ENCODE assay signal across 18 cellular contexts in genomic region chr20:38243617-38244016, GRCh38. TPM values are rescaled to one million over a fixed set of nuclear protein-coding genes. Genes with fewer than 3 reads are reported as not detected.
DNase-seq lines count a peak whose midpoint lies in the region; ATAC-seq, FAIRE-seq and TF ChIP-seq lines count a peak whose summit lies in the region.
"Had no signal": no experiment of that assay in that cellular context is flagged by ENCODE, and none has a peak within 500 bp of the region (broad histone marks: within the 10 kb centered on the region; RNA-seq: fewer than 3 reads in every experiment).

No MANE protein-coding gene starts in this region.

- WGBS in K562 (ENCODE audit: insufficient coverage, low coverage, missing lambda C conversion rate): 8% methylated on average over 2 of the region's 2 CpGs
- WGBS in tibial nerve, 2 donors: 75 to 87% methylated on average over 2 of the region's 2 CpGs

- peaks cover 25% of the 10 kb centered on the region for H3K9me3 ChIP-seq in left ventricle myocardium inferior (replicated peaks)
- peaks cover 20% of the 10 kb centered on the region for H3K9me3 ChIP-seq in K562 (replicated peaks; ENCODE audit: control insufficient read depth, insufficient read depth, low read depth, low read length)
- H3K9me3 ChIP-seq in lower lobe of right lung: peaks cover 27% of the 10 kb centered on the region
- H3K9me3 ChIP-seq in tibial nerve: peaks cover 0 to 24% (median 2%) of the 10 kb centered on the region in 4 donors

- no peak overlapping the region for H3K27ac Mint-ChIP-seq in stimulated activated naive B cell treated with anti-CD40 and anti-IgM and Interleukin-4, amounts not matched to agents 10 μg/mL and 1 μg/mL and 100 μg/mL, for 72 hours
- H3K27ac Mint-ChIP-seq: CD4-positive, CD25-positive, alpha-beta regulatory T cell had no signal

- no peaks in the 10 kb centered on the region for H3K4me1 Mint-ChIP-seq in stimulated activated naive B cell treated with anti-CD40 and anti-IgM and Interleukin-4, amounts not matched to agents 10 μg/mL and 1 μg/mL and 100 μg/mL, for 72 hours
- H3K4me1 Mint-ChIP-seq: CD4-positive, CD25-positive, alpha-beta regulatory T cell had no signal

- H3K27me3 Mint-ChIP-seq in stimulated activated naive B cell treated with anti-CD40 and anti-IgM and Interleukin-4, amounts not matched to agents 10 μg/mL and 1 μg/mL and 100 μg/mL, for 72 hours: peaks cover 24 to 39% of the 10 kb centered on the region in 2 donors
- H3K27me3 Mint-ChIP-seq: CD4-positive, CD25-positive, alpha-beta regulatory T cell had no signal

- H2AFZ ChIP-seq in K562 (ENCODE audit: low read depth, low read length): no peak overlapping the region

- POLR2A ChIA-PET in K562 (lab: Yijun Ruan, JAX): no interaction called here

- TF ChIP-seq EP300 in K562 (IDR thresholded peaks at IDR 0.05; ENCODE audit: low read length) (no peak), tibial nerve (IDR thresholded peaks at IDR 0.05) (no peak)

- no peaks in the 10 kb centered on the region for H3K79me2 ChIP-seq in K562 (ENCODE audit: control insufficient read depth, insufficient read depth, low read length)

- no peak overlapping the region for H3K27ac ChIP-seq in left ventricle myocardium inferior (replicated peaks)
- H3K27ac ChIP-seq in K562 (ENCODE audit: extremely low read depth, low read depth, low read length): no peak overlapping the region
- H3K27ac ChIP-seq in lower lobe of right lung: no peak overlapping the region
- H3K27ac ChIP-seq in tibial nerve: no peak overlapping the region

- no peak overlapping the region for H3K4me3 Mint-ChIP-seq in stimulated activated naive B cell treated with anti-CD40 and anti-IgM and Interleukin-4, amounts not matched to agents 10 μg/mL and 1 μg/mL and 100 μg/mL, for 72 hours
- H3K4me3 Mint-ChIP-seq: CD4-positive, CD25-positive, alpha-beta regulatory T cell had no signal

- ATAC-seq in K562 (no peak), lower lobe of right lung (no peak)
- ATAC-seq in stimulated activated naive B cell treated with anti-CD40 and anti-IgM and Interleukin-4, amounts not matched to agents 10 μg/mL and 1 μg/mL and 100 μg/mL, for 72 hours (replicated peaks): no peak

- peaks cover 16 to 27% of the 10 kb centered on the region in 2 donors for H3K9me3 Mint-ChIP-seq in stimulated activated naive B cell treated with anti-CD40 and anti-IgM and Interleukin-4, amounts not matched to agents 10 μg/mL and 1 μg/mL and 100 μg/mL, for 72 hours

- DNase-seq in cardiac septum (ENCODE audit: low spot score) (peak; percentile 51), left ventricle myocardium inferior (no peak), NOMO-1 (lab: John Stamatoyannopoulos, UW; ENCODE audit: unreplicated experiment in 2 of 2) (peak; percentile 35 to 76), K562 (ENCODE audit: extremely low read depth in 1 of 4, low spot score in 3 of 4) (no peak), urothelium cell line (ENCODE audit: low spot score) (no peak), lower lobe of right lung (no peak), tibial nerve (ENCODE audit: low spot score in 2 of 2) (no peak)
- no peak for DNase-seq in stimulated activated naive B cell treated with anti-CD40 and anti-IgM and Interleukin-4, amounts not matched to agents 10 μg/mL and 1 μg/mL and 100 μg/mL, for 72 hours
- DNase-seq: 8988T, COR-L47, DMS 273 treated with DMSO at 0.1 percent for 48 hours, HCEC 1CT, NCI-H1436, NCI-H1930, SHP77 treated with DMSO at 0.1 percent for 48 hours had no signal

- no TSS peak for BruUV-seq in K562 (replicated peaks; lab: Mats Ljungman, UMichigan)

- no peak overlapping the region for H3K4me3 ChIP-seq in left ventricle myocardium inferior
- no peak overlapping the region for H3K4me3 ChIP-seq in K562
- H3K4me3 ChIP-seq in lower lobe of right lung: no peak overlapping the region
- no peak overlapping the region for H3K4me3 ChIP-seq in tibial nerve

- no peak for TF ChIP-seq CTCF in left ventricle myocardium inferior (IDR thresholded peaks at IDR 0.05; ENCODE audit: borderline replicate concordance)
- no peak for TF ChIP-seq CTCF in K562 (IDR thresholded peaks at IDR 0.05 in 2 of 3, conservative IDR thresholded peaks at IDR 0.05 in 1 of 3; ENCODE audit: insufficient read depth in 2 of 3, low read depth in 1 of 3, low read length in 3 of 3)
- TF ChIP-seq CTCF in lower lobe of right lung (IDR thresholded peaks at IDR 0.05): no peak
- no peak for TF ChIP-seq CTCF in tibial nerve (IDR thresholded peaks at IDR 0.05)

- no peaks in the 10 kb centered on the region for H3K9me1 ChIP-seq in K562 (ENCODE audit: control insufficient read depth, insufficient read depth, low read length)

- TF ChIP-seq POLR2A in K562 (conservative IDR thresholded peaks at IDR 0.05) (no peak), tibial nerve (IDR thresholded peaks at IDR 0.05) (no peak)

- in situ Hi-C loops in K562 (cut with MboI): no loop called here

- intact Hi-C loops in cardiac septum (cut with DNase I): no loop called here
- intact Hi-C loops in left ventricle myocardium inferior (cut with micrococcal nuclease): no loop called here
- intact Hi-C loops in K562 (cut with micrococcal nuclease): no loop called here
- intact Hi-C loops in lower lobe of right lung (cut with DNase I): no loop called here

- H3K27me3 ChIP-seq in left ventricle myocardium inferior (ENCODE audit: low read depth) (peaks cover 17% of the 10 kb centered on the region), K562 (ENCODE audit: control insufficient read depth in 2 of 2, insufficient read depth in 2 of 2, low read length in 2 of 2) (no peaks in the 10 kb centered on the region; a peak in 1 of 5 replicates), lower lobe of right lung (ENCODE audit: low read depth) (peaks cover 5% of the 10 kb centered on the region), tibial nerve (no peaks in the 10 kb centered on the region)

- peaks cover 4 to 5% of the 10 kb centered on the region in 2 donors for H3K36me3 Mint-ChIP-seq in stimulated activated naive B cell treated with anti-CD40 and anti-IgM and Interleukin-4, amounts not matched to agents 10 μg/mL and 1 μg/mL and 100 μg/mL, for 72 hours
- H3K36me3 Mint-ChIP-seq: CD4-positive, CD25-positive, alpha-beta regulatory T cell had no signal

- CTCF ChIA-PET in K562 (lab: Yijun Ruan, JAX; ENCODE audit: low intra/inter-chr PET ratio): no interaction called here

- H4K20me1 ChIP-seq in K562 (replicated peaks; ENCODE audit: control insufficient read depth, insufficient read depth, low read length): no peaks in the 10 kb centered on the region

- no peak overlapping the region for H3K9ac ChIP-seq in K562 (ENCODE audit: insufficient read depth in 1 of 2, low read depth in 2 of 2, low read length in 2 of 2)

- H3K4me1 ChIP-seq in left ventricle myocardium inferior (peaks cover 23% of the 10 kb centered on the region), K562 (replicated peaks in 1 of 2; ENCODE audit: control insufficient read depth in 2 of 2, insufficient read depth in 2 of 2, low read length in 2 of 2) (no peaks in the 10 kb centered on the region; a peak in 1 of 5 replicates), lower lobe of right lung (no peaks in the 10 kb centered on the region), tibial nerve (peaks cover 0 to 41% (median 2%) of the 10 kb centered on the region in 4 donors)

- FAIRE-seq in K562 (lab: Jason Lieb, UNC) (no peak), urothelium cell line (lab: Jason Lieb, UNC) (peak; percentile 13)

- H3K36me3 ChIP-seq in left ventricle myocardium inferior (peaks cover 18% of the 10 kb centered on the region), K562 (ENCODE audit: control insufficient read depth, insufficient read depth, low read length) (no peaks in the 10 kb centered on the region), lower lobe of right lung (no peaks in the 10 kb centered on the region), tibial nerve (peaks cover 0 to 75% (median 0%) of the 10 kb centered on the region in 3 donors)

- no peak for TF ChIP-seq RAD21 in K562 (CRISPR knock-in tag; conservative IDR thresholded peaks at IDR 0.05 in 1 of 2, IDR thresholded peaks at IDR 0.05 in 1 of 2)

- H3K4me2 ChIP-seq in K562 (ENCODE audit: insufficient read depth, low read length): no peak overlapping the region

TF ChIP-seq in K562, 482 proteins besides CTCF, POLR2A, EP300 and RAD21:
- TF ChIP-seq CEBPG (CRISPR knock-in tag; IDR thresholded peaks at IDR 0.05) (peak; percentile 27; the same call in 1 of the 2 replicates), CEBPG (tag; conservative IDR thresholded peaks at IDR 0.05 in 1 of 2, IDR thresholded peaks at IDR 0.05 in 1 of 2) (0 out of 4 replicates have a peak, but pooled peaks of 1 of the 2 experiments have one; percentile 11), ZBTB43 (CRISPR knock-in tag; IDR thresholded peaks at IDR 0.05) (no peak)

RNA-seq across cellular contexts. Expression of gene KIAA1755, which starts 16.9 kb away (rescaled TPM):
- 7.0 TPM for total RNA-seq in cardiac septum
- 7.1 TPM for total RNA-seq in left ventricle myocardium inferior
- not detected in 2 replicates for total RNA-seq in K562 (2011; cell fraction: chromatin; rRNA removed; ENCODE audit: low replicate concordance)
- total RNA-seq in K562 (2011; cell fraction: nucleolus; rRNA removed): not detected in 2 replicates
- not detected in 2 replicates for total RNA-seq in K562 (2011; cell fraction: nucleoplasm; rRNA removed)
- total RNA-seq in K562 (2014; rRNA removed): not detected in 2 replicates
- total RNA-seq in K562 (2014; rRNA removed; fragmentation: Illumina TruSeq; extraction: Trizol): not detected in 2 replicates
- not detected in 2 replicates for total RNA-seq in K562 (2015; rRNA removed; fragmentation: Illumina TruSeq; extraction: Trizol)
- not detected in 2 replicates for total RNA-seq in K562 (2021)
- not detected in 2 replicates for polyA plus RNA-seq in K562 (2011; rRNA removed)
- not detected in 2 replicates for polyA plus RNA-seq in K562 (2011; cell fraction: cytosol; rRNA removed)
- not detected in 2 replicates for polyA plus RNA-seq in K562 (2011; cell fraction: nucleus; rRNA removed)
- 0.11 TPM in 1 of 2 replicates, not detected in the other for polyA plus RNA-seq in K562 (2012)
- polyA plus RNA-seq in K562 (2014; fragmentation: Illumina TruSeq; extraction: Trizol): not detected in 2 replicates
- not detected for polyA plus RNA-seq in K562 (2014; fragmentation: Nextera tagmentation; extraction: Ambion mirVana)
- 0.12 TPM in 1 of 2 replicates, not detected in the other for polyA plus RNA-seq in K562 (2014; rRNA removed)
- not detected in 2 replicates for polyA minus RNA-seq in K562 (2011; rRNA and poly(A)+ RNA removed)
- polyA minus RNA-seq in K562 (2011; cell fraction: cytosol; rRNA and poly(A)+ RNA removed): not detected in 2 replicates
- polyA minus RNA-seq in K562 (2011; cell fraction: nucleus; rRNA and poly(A)+ RNA removed): not detected in 2 replicates
- total RNA-seq in lower lobe of right lung: 1.3 TPM
- total RNA-seq in tibial nerve: 10 to 100 TPM; 12.0 to 36.3 (median 23.1) TPM
- total RNA-seq: CD4-positive, CD25-positive, alpha-beta regulatory T cell; G401; OCI-LY7 had no signal
- polyA plus RNA-seq: CD4-positive, CD25-positive, alpha-beta regulatory T cell had no signal

Comparison
In these comparisons a context has a peak if more than half of its experiments do, and no peak if none do; other contexts are left out.
1. DNase-seq: peak in cardiac septum (single experiment) and NOMO-1 (2 of 2); none in left ventricle myocardium inferior (single experiment), K562 (0 of 4), urothelium cell line (single experiment), stimulated activated naive B cell treated with anti-CD40 and anti-IgM and Interleukin-4, amounts not matched to agents 10 μg/mL and 1 μg/mL and 100 μg/mL, for 72 hours (single experiment), lower lobe of right lung (single experiment) and tibial nerve (0 of 2).